In genomic region chr21:41567901-41568510, GRCh38 we compare ENCODE assay signal across 19 cellular contexts.
DNase-seq lines count a peak whose midpoint lies in the region; ATAC-seq, FAIRE-seq and TF ChIP-seq lines count a peak whose summit lies in the region.
"Had no signal": no experiment of that assay in that cellular context is flagged by ENCODE, and none has a peak within 500 bp of the region (broad histone marks: within the 10 kb centered on the region; RNA-seq: fewer than 3 reads in every experiment).

No MANE protein-coding gene starts in this region.

- no peaks in the 10 kb centered on the region for H3K9me3 ChIP-seq in colonic mucosa
- no peaks in the 10 kb centered on the region for H3K9me3 ChIP-seq in small intestine (ENCODE audit: control insufficient read depth, low read depth)
- H3K9me3 ChIP-seq in right lobe of liver: no peaks in the 10 kb centered on the region
- H3K9me3 ChIP-seq: A549, HAP-1 had no signal

- H3K9me3 Mint-ChIP-seq in T-helper 1 cell treated with Interleukin-12 subunit alpha and Interleukin-12 subunit beta and Interleukin-4 antibody, amounts not matched to agents 30 μg/mL and 1 μg/mL, for 36 hours: no peaks in the 10 kb centered on the region

- H3K27ac ChIP-seq in colonic mucosa (peak overlapping the region; percentile 40), small intestine (ENCODE audit: low read depth in 1 of 2, low read length in 1 of 2) (no peak overlapping the region), right lobe of liver (no peak overlapping the region)
- H3K27ac ChIP-seq: 22Rv1, A549, BLaER1, GM23248 had no signal

- H3K27me3 ChIP-seq in colonic mucosa (no peaks in the 10 kb centered on the region), small intestine (ENCODE audit: control insufficient read depth in 2 of 2, insufficient read depth in 2 of 2, low read length in 2 of 2) (no peaks in the 10 kb centered on the region), right lobe of liver (no peaks in the 10 kb centered on the region)
- H3K27me3 ChIP-seq: BLaER1 had no signal

- no peak for ATAC-seq in right lobe of liver
- ATAC-seq: A549; CD8-positive, alpha-beta T cell; HepG2 had no signal

- H3K4me1 ChIP-seq in colonic mucosa: peaks cover 14% of the 10 kb centered on the region
- peaks cover 3 to 10% of the 10 kb centered on the region in 2 donors for H3K4me1 ChIP-seq in small intestine (ENCODE audit: control insufficient read depth in 2 of 2, insufficient read depth in 1 of 2, low read depth in 1 of 2, low read length in 1 of 2)
- peaks cover 0 to 11% (median 0%) of the 10 kb centered on the region in 4 donors for H3K4me1 ChIP-seq in right lobe of liver
- H3K4me1 ChIP-seq: A549, BLaER1, HAP-1 had no signal

- DNase-seq in T-helper 1 cell (no peak), colonic mucosa (no peak), small intestine (peak; percentile 64), right lobe of liver (no peak), HuH-7 (ENCODE audit: low spot score) (no peak), ACHN (no peak)
- DNase-seq: Calu3; CD8-positive, alpha-beta T cell; DMS53; DND-41; EL; GM23248 had no signal

- no peak overlapping the region for H3K9ac ChIP-seq in colonic mucosa (ENCODE audit: low read depth in 2 of 2, low read length in 2 of 2)
- H3K9ac ChIP-seq: BLaER1, GM23248 had no signal

- H3K27ac Mint-ChIP-seq in T-helper 1 cell treated with Interleukin-12 subunit alpha and Interleukin-12 subunit beta and Interleukin-4 antibody, amounts not matched to agents 30 μg/mL and 1 μg/mL, for 36 hours: peak overlapping the region; percentile 59
- H3K27ac Mint-ChIP-seq: CD8-positive, alpha-beta T cell had no signal

- FAIRE-seq in small intestine (lab: Jason Lieb, UNC): no peak
- FAIRE-seq: A549, GM12891, HepG2 had no signal

- H3K4me1 Mint-ChIP-seq in T-helper 1 cell treated with Interleukin-12 subunit alpha and Interleukin-12 subunit beta and Interleukin-4 antibody, amounts not matched to agents 30 μg/mL and 1 μg/mL, for 36 hours (ENCODE audit: low read depth): peaks cover 3% of the 10 kb centered on the region

- TF ChIP-seq CTCF in colonic mucosa (IDR thresholded peaks at IDR 0.05): no peak
- TF ChIP-seq CTCF in right lobe of liver (IDR thresholded peaks at IDR 0.05): no peak

- H3K4me3 ChIP-seq in colonic mucosa (no peak overlapping the region), small intestine (ENCODE audit: low read depth in 1 of 2, low read length in 2 of 2) (no peak overlapping the region), right lobe of liver (no peak overlapping the region)
- H3K4me3 ChIP-seq: A549, BLaER1, GM23248, HAP-1 had no signal

- H3K27me3 Mint-ChIP-seq in T-helper 1 cell treated with Interleukin-12 subunit alpha and Interleukin-12 subunit beta and Interleukin-4 antibody, amounts not matched to agents 30 μg/mL and 1 μg/mL, for 36 hours (ENCODE audit: low read depth): peaks cover 7% of the 10 kb centered on the region

- no peak for TF ChIP-seq POLR2A in right lobe of liver (IDR thresholded peaks at IDR 0.05)

- intact Hi-C loops in colonic mucosa (cut with DNase I): no loop called here
- intact Hi-C loops in right lobe of liver (cut with DNase I): loop anchor here in 1 of 2 donors (5.0 kb wide), 1 partner anchor 41 kb away; no protein-coding TSS in a partner anchor

- no peaks in the 10 kb centered on the region for H3K36me3 Mint-ChIP-seq in T-helper 1 cell treated with Interleukin-12 subunit alpha and Interleukin-12 subunit beta and Interleukin-4 antibody, amounts not matched to agents 30 μg/mL and 1 μg/mL, for 36 hours (ENCODE audit: low read depth)
- H3K36me3 Mint-ChIP-seq: CD8-positive, alpha-beta T cell had no signal

- H3K36me3 ChIP-seq in colonic mucosa (no peaks in the 10 kb centered on the region), small intestine (ENCODE audit: control insufficient read depth in 2 of 2, insufficient read depth in 2 of 2, low read length in 2 of 2) (no peaks in the 10 kb centered on the region), right lobe of liver (no peaks in the 10 kb centered on the region)
- H3K36me3 ChIP-seq: BLaER1, HAP-1 had no signal

- 61 to 80% (median 64%) methylated on average over 25 of the region's 25 CpGs for WGBS in small intestine, 3 donors
- WGBS in right lobe of liver (ENCODE audit: insufficient coverage, low coverage, low lambda C conversion rate, missing lambda C conversion rate): 88% methylated on average over 5 of the region's 25 CpGs

- in situ Hi-C loops in ACHN (cut with HindIII; ENCODE audit: low pct_ligation_motif_present, low pct_unique_long_range_greater_than_20kb, low sequenced_read_pairs): no loop called here

- H3K4me3 Mint-ChIP-seq in T-helper 1 cell treated with Interleukin-12 subunit alpha and Interleukin-12 subunit beta and Interleukin-4 antibody, amounts not matched to agents 30 μg/mL and 1 μg/mL, for 36 hours: no peak overlapping the region
- H3K4me3 Mint-ChIP-seq: CD8-positive, alpha-beta T cell had no signal
